Comparison of ENCODE assay signal across 8 cellular contexts in genomic region chr4:152534541-152535231, GRCh38. TPM values are rescaled to one million over a fixed set of nuclear protein-coding genes. Genes with fewer than 3 reads are reported as not detected.
DNase-seq lines count a peak whose midpoint lies in the region; ATAC-seq and TF ChIP-seq lines count a peak whose summit lies in the region.

No MANE protein-coding gene starts in this region.

- H3K4me1 ChIP-seq in fibroblast of lung (ENCODE audit: control insufficient read depth, extremely low read depth, insufficient read depth, low read length) (peaks cover 3% of the 10 kb centered on the region), tibial nerve (peaks cover 0 to 69% (median 46%) of the 10 kb centered on the region in 4 donors)

- H3K27ac ChIP-seq in fibroblast of lung (ENCODE audit: insufficient read depth, low read length) (peak overlapping the region; percentile 97), tibial nerve (peak overlapping the region; percentile 77 to 99 (median 95))

- H3K27me3 ChIP-seq in fibroblast of lung (ENCODE audit: control insufficient read depth, insufficient read depth, low read length) (no peaks in the 10 kb centered on the region), tibial nerve (no peaks in the 10 kb centered on the region)

- no peaks in the 10 kb centered on the region for H3K27me3 Mint-ChIP-seq in nephron (ENCODE audit: low read depth)

- H3K4me2 ChIP-seq in fibroblast of lung (ENCODE audit: extremely low read depth, insufficient read depth, low read length): peak overlapping the region; percentile 83

- 1 to 3% methylated on average over 18 to 24 of the region's 35 CpGs for WGBS in tibial nerve, 2 donors

- H3K9me3 ChIP-seq in fibroblast of lung (ENCODE audit: control insufficient read depth, insufficient read depth, low read depth, low read length) (no peaks in the 10 kb centered on the region), tibial nerve (peaks cover 0 to 2% (median 0%) of the 10 kb centered on the region in 4 donors)

- TF ChIP-seq EP300 in tibial nerve (IDR thresholded peaks at IDR 0.05): no peak

- H3K9ac ChIP-seq in fibroblast of lung (ENCODE audit: insufficient read depth, low read length): peak overlapping the region; percentile 87

- H3K4me3 ChIP-seq in fibroblast of lung (replicated peaks in 1 of 4; ENCODE audit: control extremely low read depth in 1 of 4, insufficient read depth in 1 of 4, low read depth in 3 of 4, low read length in 4 of 4): peak overlapping the region; percentile 51 to 99 (median 78)
- H3K4me3 ChIP-seq in tibial nerve: peak overlapping the region; percentile 87 to 98 (median 92)

- ATAC-seq in GM19324 (IDR thresholded peaks at IDR 0.05; ENCODE audit: low FRiP score, unreplicated experiment) (no peak), HG03457 (IDR thresholded peaks at IDR 0.05; ENCODE audit: unreplicated experiment) (no peak)

- H3K4me1 Mint-ChIP-seq in nephron: peaks cover 60% of the 10 kb centered on the region

- H3K36me3 ChIP-seq in fibroblast of lung (ENCODE audit: control insufficient read depth, insufficient read depth, low read length) (no peaks in the 10 kb centered on the region), tibial nerve (peaks cover 0 to 7% (median 0%) of the 10 kb centered on the region in 3 donors)

- TF ChIP-seq CTCF in fibroblast of lung (conservative IDR thresholded peaks at IDR 0.05 in 1 of 2, IDR thresholded peaks at IDR 0.05 in 1 of 2; ENCODE audit: low read depth in 1 of 2, low read length in 2 of 2): no peak
- no peak for TF ChIP-seq CTCF in nephron (IDR thresholded peaks at IDR 0.05; ENCODE audit: unreplicated experiment in 3 of 3)
- TF ChIP-seq CTCF in tibial nerve (IDR thresholded peaks at IDR 0.05): no peak

- H4K20me1 ChIP-seq in fibroblast of lung (ENCODE audit: control insufficient read depth, extremely low read depth, insufficient read depth, low read length): no peaks in the 10 kb centered on the region

- peaks cover 70% of the 10 kb centered on the region for H3K79me2 ChIP-seq in fibroblast of lung (ENCODE audit: control insufficient read depth, insufficient read depth, low read length)

- no peaks in the 10 kb centered on the region for H3K36me3 Mint-ChIP-seq in nephron (ENCODE audit: low read depth)

- TF ChIP-seq POLR2A in tibial nerve (IDR thresholded peaks at IDR 0.05): no peak

- H3K27ac Mint-ChIP-seq in nephron: peak overlapping the region; percentile 48 to 58 (median 57)

- DNase-seq in GF-D8 (lab: John Stamatoyannopoulos, UW) (peak; percentile 38), NCI-H526 treated with DMSO at 0.1 percent for 48 hours (lab: John Stamatoyannopoulos, UW) (peak; percentile 16), fibroblast of lung (ENCODE audit: low read depth in 2 of 2) (peak; percentile 14 to 26), tibial nerve (ENCODE audit: low spot score in 2 of 2) (no peak)
- peak; percentile 60 for DNase-seq in activated T-cell treated with anti-CD3 and anti-CD28 coated beads, Interleukin-2, amount 50 U/mL, for 1 hour

- peak overlapping the region; percentile 95 to 99 (median 96) for H3K4me3 Mint-ChIP-seq in nephron

- H3K9me3 Mint-ChIP-seq in nephron: no peaks in the 10 kb centered on the region

- H2AFZ ChIP-seq in fibroblast of lung (ENCODE audit: low read length): no peak overlapping the region

RNA-seq across cellular contexts. Expression of gene FBXW7, which starts 1.2 kb away (rescaled TPM):
- total RNA-seq in fibroblast of lung (68.7 and 87.3 TPM in 2 replicates), tibial nerve (10 to 100 TPM; 40.8 to 85.7 (median 62.1) TPM)
- 14.5 and 16.3 TPM in 2 replicates for polyA plus RNA-seq in fibroblast of lung
- polyA plus RNA-seq in fibroblast of lung (2012): 11.8 and 13.9 TPM in 2 replicates
- polyA minus RNA-seq in fibroblast of lung (ENCODE audit: low replicate concordance): 0.44 and 1.4 TPM in 2 replicates

Comparison
In these comparisons a context has a peak if more than half of its experiments do, and no peak if none do; other contexts are left out.
1. DNase-seq: peak in GF-D8 (single experiment), NCI-H526 treated with DMSO at 0.1 percent for 48 hours (single experiment), activated T-cell treated with anti-CD3 and anti-CD28 coated beads, Interleukin-2, amount 50 U/mL, for 1 hour (single experiment) and fibroblast of lung (2 of 2); none in tibial nerve (0 of 2).